In the genomic region with DNA sequence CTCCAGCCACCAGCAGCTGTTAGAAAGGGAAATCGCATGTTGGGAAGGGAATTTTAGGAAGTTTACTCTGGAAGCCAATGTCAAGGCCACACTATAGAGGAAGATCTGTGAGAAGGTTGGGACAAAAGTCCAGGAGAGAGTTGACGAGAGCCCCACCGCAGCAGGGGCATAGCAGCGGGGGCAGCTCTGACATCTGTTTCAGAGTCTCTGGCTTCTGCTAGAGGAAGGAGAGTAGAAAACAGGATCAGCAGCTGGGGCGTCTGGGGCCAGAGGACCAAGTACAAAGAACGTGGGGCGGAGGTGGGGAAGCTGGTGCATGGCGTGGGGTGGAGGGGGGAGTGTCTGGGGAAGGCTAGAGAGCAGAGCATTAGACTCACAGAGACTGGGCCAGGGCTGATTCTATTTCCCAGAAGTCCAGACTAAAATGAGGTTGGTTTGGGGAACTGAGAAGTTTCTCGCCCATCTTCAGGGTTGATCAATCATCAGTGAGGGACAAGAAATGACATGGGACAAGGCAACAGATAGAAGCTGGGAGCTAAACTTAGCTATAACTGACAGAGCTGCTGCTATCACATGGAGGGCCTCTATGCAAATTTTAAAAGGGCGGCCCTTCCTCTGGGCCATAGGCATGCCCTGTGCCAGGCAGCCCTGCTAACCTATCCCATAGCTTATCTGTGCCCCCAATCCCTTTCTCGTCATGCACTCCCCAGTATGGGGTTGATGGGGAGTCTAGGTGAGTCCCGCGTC, we compare ENCODE assay signal across 8 cellular contexts. TPM values are rescaled to one million over a fixed set of nuclear protein-coding genes. Genes with fewer than 3 reads are reported as not detected.
A peak's percentile ranks its signal among the peaks of the same experiment; 100 is the strongest.
DNase-seq lines count a peak whose midpoint lies in the region; ATAC-seq and TF ChIP-seq lines count a peak whose summit lies in the region.

No MANE protein-coding gene starts in this region.

- no peaks in the 10 kb centered on the region for H3K27me3 ChIP-seq in OCI-LY3 (ENCODE audit: low read depth, low read length)
- H3K27me3 ChIP-seq in esophagus muscularis mucosa: no peaks in the 10 kb centered on the region
- no peaks in the 10 kb centered on the region for H3K27me3 ChIP-seq in smooth muscle cell (ENCODE audit: low read depth)

- intact Hi-C loops in esophagus muscularis mucosa (cut with DNase I): no loop called here

- DNase-seq in AG04449 (ENCODE audit: low read depth, low spot score): no peak
- no peak for DNase-seq in esophagus muscularis mucosa (ENCODE audit: extremely low spot score)
- no peak for DNase-seq in smooth muscle cell (lab: John Stamatoyannopoulos, UW; ENCODE audit: unreplicated experiment)
- no peak for DNase-seq in hepatic stellate cell (ENCODE audit: low spot score)
- DNase-seq in mesenteric fat pad (ENCODE audit: low spot score): no peak

- H3K9ac ChIP-seq in OCI-LY3 (ENCODE audit: low read length) (peak overlapping the region; percentile 68), smooth muscle cell (ENCODE audit: low read depth) (no peak overlapping the region)

- H3K79me2 ChIP-seq in OCI-LY3 (ENCODE audit: low read length) (no peaks in the 10 kb centered on the region), smooth muscle cell (ENCODE audit: low read depth) (no peaks in the 10 kb centered on the region)

- POLR2A ChIA-PET in AG04449 (lab: Yijun Ruan, JAX): no interaction called here

- peaks cover 14% of the 10 kb centered on the region for H3K4me1 ChIP-seq in OCI-LY3 (ENCODE audit: low read length)
- H3K4me1 ChIP-seq in esophagus muscularis mucosa: peaks cover 5 to 18% (median 13%) of the 10 kb centered on the region in 4 donors
- peaks cover 4% of the 10 kb centered on the region for H3K4me1 ChIP-seq in smooth muscle cell (ENCODE audit: low read depth)

- H3K27ac ChIP-seq in OCI-LY3 (ENCODE audit: low read length) (peak overlapping the region; percentile 92), esophagus muscularis mucosa (replicated peaks in 1 of 4) (peak overlapping the region; percentile 90 to 98 (median 97)), smooth muscle cell (ENCODE audit: low read depth) (no peak overlapping the region)

- 82% methylated on average over 13 of the region's 13 CpGs for WGBS in esophagus muscularis mucosa
- WGBS in smooth muscle cell (ENCODE audit: low lambda C conversion rate): 67% methylated on average over 12 of the region's 13 CpGs

- H3K4me3 ChIP-seq in AG04449 (ENCODE audit: low read depth, low read length): peak overlapping the region; percentile 82
- H3K4me3 ChIP-seq in OCI-LY3 (ENCODE audit: low read length): peak overlapping the region; percentile 98
- peak overlapping the region in 3 of 4 donors; percentile 78 to 88 (median 84) for H3K4me3 ChIP-seq in esophagus muscularis mucosa
- peak overlapping the region; percentile 95 for H3K4me3 ChIP-seq in smooth muscle cell

- peaks cover 7% of the 10 kb centered on the region for H3K36me3 ChIP-seq in OCI-LY3 (replicated peaks; ENCODE audit: low read depth, low read length)
- peaks cover 0 to 29% (median 18%) of the 10 kb centered on the region in 4 donors for H3K36me3 ChIP-seq in esophagus muscularis mucosa
- H3K36me3 ChIP-seq in smooth muscle cell (ENCODE audit: low read depth): no peaks in the 10 kb centered on the region

- CTCF ChIA-PET in AG04449 (lab: Yijun Ruan, JAX): interaction anchor here (1.0 to 1.9 kb wide), 4 partner anchors 13 to 39 kb away, joined by 3 to 5 read pairs (median 3); no protein-coding TSS in a partner anchor

- TF ChIP-seq POLR2A in GM18526 (IDR thresholded peaks at IDR 0.05; ENCODE audit: extremely low read depth, insufficient read length) (peak; percentile 42), esophagus muscularis mucosa (IDR thresholded peaks at IDR 0.05; ENCODE audit: low read depth) (no peak)

- peaks cover 2% of the 10 kb centered on the region for H3F3A ChIP-seq in smooth muscle cell (ENCODE audit: low read depth)

- no peak for TF ChIP-seq CTCF in AG04449 (IDR thresholded peaks at IDR 0.05; ENCODE audit: insufficient read depth, low read length, missing control alignments)
- no peak for TF ChIP-seq CTCF in OCI-LY3 (IDR thresholded peaks at IDR 0.05; ENCODE audit: low read depth, low read length)
- TF ChIP-seq CTCF in esophagus muscularis mucosa (IDR thresholded peaks at IDR 0.05): no peak
- TF ChIP-seq CTCF in smooth muscle cell (IDR thresholded peaks at IDR 0.05; ENCODE audit: borderline replicate concordance, insufficient read depth, poor library complexity, severe bottlenecking): no peak

- H4K20me1 ChIP-seq in OCI-LY3 (ENCODE audit: insufficient read depth, low read length): no peaks in the 10 kb centered on the region
- H4K20me1 ChIP-seq in smooth muscle cell (ENCODE audit: low read depth): no peaks in the 10 kb centered on the region

- no peak overlapping the region for H2AFZ ChIP-seq in OCI-LY3 (ENCODE audit: low read depth, low read length)
- peak overlapping the region; percentile 67 for H2AFZ ChIP-seq in smooth muscle cell (ENCODE audit: low read depth)

- peak; percentile 52 for ATAC-seq in HG02938 (IDR thresholded peaks at IDR 0.05; ENCODE audit: unreplicated experiment)

- H3K4me2 ChIP-seq in OCI-LY3 (ENCODE audit: low read length) (peak overlapping the region; percentile 93), smooth muscle cell (peak overlapping the region; percentile 85)

- no peak for TF ChIP-seq EP300 in esophagus muscularis mucosa (IDR thresholded peaks at IDR 0.05)

- H3K9me3 ChIP-seq in OCI-LY3 (ENCODE audit: insufficient read depth, low read length) (no peaks in the 10 kb centered on the region), esophagus muscularis mucosa (no peaks in the 10 kb centered on the region), smooth muscle cell (replicated peaks; ENCODE audit: low read depth) (no peaks in the 10 kb centered on the region)

RNA-seq across cellular contexts. Expression of a gene that starts 1.2 kb away (rescaled TPM):
- total RNA-seq in esophagus muscularis mucosa (10 to 100 TPM; 15.0 to 27.2 (median 16.7) TPM), smooth muscle cell (9.2 and 16.6 TPM in 2 replicates), mesenteric fat pad (7.5 TPM)
- 14.5 and 14.7 TPM in 2 replicates for polyA plus RNA-seq in smooth muscle cell

RNA-seq across cellular contexts. Expression of a gene that starts 7.9 kb away (rescaled TPM):
- total RNA-seq in esophagus muscularis mucosa (under 1 TPM in 1 of 4 donors, not detected in 3; 0.66 TPM), smooth muscle cell (not detected in 2 replicates), mesenteric fat pad (0.67 TPM)
- polyA plus RNA-seq in smooth muscle cell: not detected in 2 replicates

RNA-seq across cellular contexts. Expression of a gene that starts 26.9 kb away (rescaled TPM):
- total RNA-seq in esophagus muscularis mucosa (10 to 100 TPM; 15.6 to 30.3 (median 20.3) TPM), smooth muscle cell (9.7 and 19.0 TPM in 2 replicates), mesenteric fat pad (29.4 TPM)
- polyA plus RNA-seq in smooth muscle cell: 13.1 and 15.2 TPM in 2 replicates

RNA-seq across cellular contexts. Expression of a gene that starts 45.5 kb away (rescaled TPM):
- total RNA-seq in esophagus muscularis mucosa (under 1 TPM in 1 of 4 donors, not detected in 3; 0.86 TPM), smooth muscle cell (0.09 and 0.36 TPM in 2 replicates), mesenteric fat pad (0.48 TPM)
- polyA plus RNA-seq in smooth muscle cell: 0.87 and 1.2 TPM in 2 replicates

RNA-seq across cellular contexts. Expression of a gene that starts 50.8 kb away (rescaled TPM):
- 10 to 100 TPM; 12.9 to 36.0 (median 21.8) TPM for total RNA-seq in esophagus muscularis mucosa
- total RNA-seq in smooth muscle cell: 28.6 and 29.8 TPM in 2 replicates
- 109 and 113 TPM in 2 replicates for polyA plus RNA-seq in smooth muscle cell
- 31.4 TPM for total RNA-seq in mesenteric fat pad
